Comparison of ENCODE assay signal across 25 cellular contexts in genomic region chr6:90420495-90420894, GRCh38.
"Had no signal": no experiment of that assay in that cellular context is flagged by ENCODE, and none has a peak within 500 bp of the region (broad histone marks: within the 10 kb centered on the region; RNA-seq: fewer than 3 reads in every experiment).

No MANE protein-coding gene starts in this region.

- H3K4me1 ChIP-seq: SJSA1 had no signal

- H3K27me3 Mint-ChIP-seq: activated CD4-positive, alpha-beta memory T cell treated with anti-CD3 and anti-CD28 coated beads for 36 hours; activated CD4-positive, alpha-beta T cell treated with anti-CD3 and anti-CD28 coated beads, Interleukin-2, amount 10 ng/mL, durations not matched to agents 7 days and 5 days; activated naive CD8-positive, alpha-beta T cell; central memory CD8-positive, alpha-beta T cell; T-helper 17 cell had no signal

- ATAC-seq: activated T-cell treated with anti-CD3 and anti-CD28 coated beads, Interleukin-2, amount 50 U/mL, for 4 hours; T-helper 17 cell had no signal

- H3K9ac ChIP-seq: KMS-11 had no signal

- H3K36me3 ChIP-seq: SJSA1 had no signal

- H3K4me3 ChIP-seq: SJSA1 had no signal

- H3K36me3 Mint-ChIP-seq: brain had no signal

- H3K9me3 Mint-ChIP-seq: activated CD4-positive, alpha-beta memory T cell treated with anti-CD3 and anti-CD28 coated beads for 36 hours; activated T-cell treated with anti-CD3 and anti-CD28 coated beads, Interleukin-2, amount 50 U/mL, for 4 hours; central memory CD8-positive, alpha-beta T cell had no signal

- FAIRE-seq: astrocyte, RCC 7860, TTC549 had no signal

- H3K4me2 ChIP-seq: KMS-11 had no signal

- DNase-seq: activated CD4-positive, alpha-beta memory T cell treated with anti-CD3 and anti-CD28 coated beads for 36 hours; activated CD4-positive, alpha-beta T cell treated with anti-CD3 and anti-CD28 coated beads, Interleukin-2, amount 10 ng/mL, durations not matched to agents 7 days and 5 days; activated CD4-positive, CD25-positive, alpha-beta regulatory T cell; activated CD8-positive, alpha-beta memory T cell treated with anti-CD3 and anti-CD28 coated beads for 24 hours; activated effector memory CD4-positive, alpha-beta T cell treated with anti-CD3 and anti-CD28 coated beads, Interleukin-2, amount 50 U/mL, for 16 hours; activated naive CD4-positive, alpha-beta T cell treated with Interleukin-2 at 50 U/mL for 16 hours; activated T-cell treated with anti-CD3 and anti-CD28 coated beads, Interleukin-2, amount 50 U/mL, for 4 hours; amygdala; NCI-H1092; NCI-H1417; NCI-H2029 treated with DMSO at 0.1 percent for 48 hours; NCI-H526; NCI-H774; SHP77; T-helper 17 cell; T-helper 9 cell had no signal

- H3K4me3 Mint-ChIP-seq: activated CD4-positive, alpha-beta memory T cell treated with anti-CD3 and anti-CD28 coated beads for 36 hours; activated CD4-positive, alpha-beta T cell treated with anti-CD3 and anti-CD28 coated beads, Interleukin-2, amount 10 ng/mL, durations not matched to agents 7 days and 5 days; activated naive CD8-positive, alpha-beta T cell; activated T-cell treated with anti-CD3 and anti-CD28 coated beads, Interleukin-2, amount 50 U/mL, for 4 hours; brain; central memory CD8-positive, alpha-beta T cell; T-helper 17 cell had no signal

- H3K27ac Mint-ChIP-seq: activated CD4-positive, alpha-beta memory T cell treated with anti-CD3 and anti-CD28 coated beads for 36 hours; activated CD4-positive, alpha-beta T cell treated with anti-CD3 and anti-CD28 coated beads, Interleukin-2, amount 10 ng/mL, durations not matched to agents 7 days and 5 days; activated naive CD8-positive, alpha-beta T cell; T-helper 17 cell had no signal

- H3K27ac ChIP-seq: KMS-11, SJSA1, VCaP had no signal
